10 cellular contexts compared by ENCODE assay signal in the genomic region with DNA sequence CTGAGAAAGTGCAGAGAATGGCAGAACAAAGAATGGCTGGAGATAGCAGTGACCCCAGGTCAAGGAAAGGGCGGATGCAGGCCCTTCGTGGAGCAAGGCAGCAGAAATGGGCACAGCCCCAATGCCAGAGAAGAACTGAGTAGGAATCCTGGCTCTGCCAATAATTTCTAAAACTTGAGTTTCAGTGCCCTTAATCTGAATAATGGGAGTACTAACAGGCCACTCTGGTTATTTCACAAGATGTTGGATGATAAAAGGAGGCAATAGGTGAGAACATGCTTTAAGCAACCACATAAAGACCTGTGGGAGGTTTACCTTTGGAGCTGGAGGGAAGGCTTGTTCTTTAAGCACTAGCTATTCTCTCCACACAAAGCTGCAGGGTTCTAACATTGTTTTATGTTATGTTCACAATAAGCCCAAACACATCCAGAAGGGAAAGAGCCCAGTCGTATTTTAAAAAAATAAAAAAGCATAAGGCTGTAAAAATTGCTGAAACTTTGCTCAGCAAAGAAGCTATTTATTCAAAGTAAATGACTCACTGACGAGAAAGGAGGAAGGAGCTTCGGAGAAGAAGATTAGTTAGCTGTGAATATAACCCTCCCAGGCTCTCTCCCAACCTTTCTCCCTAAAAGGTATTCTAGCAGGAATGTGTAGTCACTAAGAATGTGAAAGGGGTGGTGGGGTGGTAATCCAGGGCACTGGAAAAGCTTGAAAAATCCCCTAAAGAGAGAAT.
DNase-seq lines count a peak whose midpoint lies in the region; ATAC-seq and TF ChIP-seq lines count a peak whose summit lies in the region.
"Had no signal": no experiment of that assay in that cellular context is flagged by ENCODE, and none has a peak within 500 bp of the region (broad histone marks: within the 10 kb centered on the region; RNA-seq: fewer than 3 reads in every experiment).

No MANE protein-coding gene starts in this region.

- H3K4me3 ChIP-seq in cardiac fibroblast (replicated peaks in 1 of 2; ENCODE audit: low read depth in 2 of 2, low read length in 2 of 2) = no peak overlapping the region
- no peak overlapping the region for H3K4me3 ChIP-seq in suprapubic skin
- H3K4me3 ChIP-seq: GM12878 had no signal

- H3K9me3 ChIP-seq in suprapubic skin = no peaks in the 10 kb centered on the region

- in situ Hi-C loops in ACHN (cut with HindIII; ENCODE audit: low pct_ligation_motif_present, low pct_unique_long_range_greater_than_20kb, low sequenced_read_pairs) = no loop called here

- TF ChIP-seq EP300 in suprapubic skin (IDR thresholded peaks at IDR 0.05) = no peak

- 21% methylated on average over 5 of the region's 5 CpGs for whole genome bisulfite sequencing in suprapubic skin

- no peak for TF ChIP-seq CTCF in cardiac fibroblast (IDR thresholded peaks at IDR 0.05; ENCODE audit: low read depth, low read length)
- TF ChIP-seq CTCF in suprapubic skin (IDR thresholded peaks at IDR 0.05) = no peak

- peaks cover 21% of the 10 kb centered on the region for H3K4me1 ChIP-seq in suprapubic skin

- TF ChIP-seq POLR2A in suprapubic skin (IDR thresholded peaks at IDR 0.05) = no peak

- H3K36me3 ChIP-seq in suprapubic skin = no peaks in the 10 kb centered on the region

- no peaks in the 10 kb centered on the region for H3K27me3 ChIP-seq in suprapubic skin

- DNase-seq in HT-29 (ENCODE audit: low spot score) (peak; percentile 36), cardiac fibroblast (ENCODE audit: low read depth in 2 of 2) (peak; percentile 66 to 72), kidney glomerular epithelial cell (lab: John Stamatoyannopoulos, UW) (peak; percentile 43), suprapubic skin (ENCODE audit: low spot score in 2 of 2) (no peak), ACHN (no peak), cerebellum (ENCODE audit: low spot score) (no peak)
- DNase-seq: activated effector memory CD4-positive, alpha-beta T cell treated with Interleukin-2 at 50 U/mL for 16 hours had no signal

- ATAC-seq in HG02981 (IDR thresholded peaks at IDR 0.05; ENCODE audit: unreplicated experiment) (no peak), GM21526 (IDR thresholded peaks at IDR 0.05; ENCODE audit: low FRiP score, unreplicated experiment) (no peak)
- ATAC-seq: GM12878 had no signal

- H3K27ac ChIP-seq in suprapubic skin = peak overlapping the region; percentile 42

Comparison
In these comparisons a context has a peak if more than half of its experiments do, and no peak if none do; other contexts are left out.
1. DNase-seq: peak in HT-29 (single experiment), cardiac fibroblast (2 of 2) and kidney glomerular epithelial cell (single experiment); none in suprapubic skin (0 of 2), ACHN (single experiment) and cerebellum (single experiment).